ENCODE assay signal across 22 cellular contexts in genomic region chr6:18579869-18580268, GRCh38.
DNase-seq lines count a peak whose midpoint lies in the region; ATAC-seq, FAIRE-seq and TF ChIP-seq lines count a peak whose summit lies in the region.
"Had no signal": no experiment of that assay in that cellular context is flagged by ENCODE, and none has a peak within 500 bp of the region (broad histone marks: within the 10 kb centered on the region; RNA-seq: fewer than 3 reads in every experiment).

No MANE protein-coding gene starts in this region.

- no peak overlapping the region for H3K4me3 Mint-ChIP-seq in neural progenitor cell
- H3K4me3 Mint-ChIP-seq: CD4-positive, alpha-beta T cell; HFFc6; IgD-negative memory B cell had no signal

- H3K4me2 ChIP-seq in SK-N-SH: no peak overlapping the region
- H3K4me2 ChIP-seq in neural progenitor cell: no peak overlapping the region

- peak; percentile 80 for FAIRE-seq in endometrium (lab: Jason Lieb, UNC)
- FAIRE-seq: D721Med, G401.6, GM12892, GM18507, HepG2 had no signal

- H3K36me3 Mint-ChIP-seq in neural progenitor cell: no peaks in the 10 kb centered on the region
- H3K36me3 Mint-ChIP-seq: IgD-negative memory B cell had no signal

- H3K9me3 ChIP-seq in A673 (ENCODE audit: low read depth, low read length, poor library complexity, severe bottlenecking) (no peaks in the 10 kb centered on the region), SK-N-SH (no peaks in the 10 kb centered on the region), neural progenitor cell (ENCODE audit: low read depth) (no peaks in the 10 kb centered on the region), left lung (no peaks in the 10 kb centered on the region)
- H3K9me3 ChIP-seq: Caco-2 had no signal

- TF ChIP-seq EP300 in SK-N-SH (IDR thresholded peaks at IDR 0.05; ENCODE audit: borderline replicate concordance in 1 of 2, low read depth in 1 of 2, low read length in 1 of 2): peak in 1 of 2 experiments; percentile 90; a peak in 2 of 4 replicates

- peaks cover 37% of the 10 kb centered on the region for H3K4me1 ChIP-seq in A673 (ENCODE audit: insufficient read depth, low read length, poor library complexity, severe bottlenecking)
- peaks cover 3 to 11% of the 10 kb centered on the region in 2 experiments; a peak in 3 of 4 replicates for H3K4me1 ChIP-seq in SK-N-SH (ENCODE audit: control insufficient read depth in 1 of 2, insufficient read depth in 2 of 2, low read depth in 1 of 2, low read length in 1 of 2)
- H3K4me1 ChIP-seq in neural progenitor cell: no peaks in the 10 kb centered on the region
- no peaks in the 10 kb centered on the region for H3K4me1 ChIP-seq in left lung
- H3K4me1 ChIP-seq: Caco-2 had no signal

- TF ChIP-seq RAD21 in SK-N-SH (IDR thresholded peaks at IDR 0.05; ENCODE audit: low read length): no peak

- no peaks in the 10 kb centered on the region for H3F3A ChIP-seq in SK-N-SH (replicated peaks; ENCODE audit: insufficient read depth)
- H3F3A ChIP-seq in neural progenitor cell (ENCODE audit: low read depth): no peaks in the 10 kb centered on the region

- H3K9me2 ChIP-seq in SK-N-SH: no peaks in the 10 kb centered on the region

- TF ChIP-seq CTCF in A673 (conservative IDR thresholded peaks at IDR 0.05; ENCODE audit: low read depth, low read length) (no peak), SK-N-SH (IDR thresholded peaks at IDR 0.05) (no peak), neural progenitor cell (IDR thresholded peaks at IDR 0.05) (no peak), left lung (IDR thresholded peaks at IDR 0.05) (no peak)

- H3K4me1 Mint-ChIP-seq in neural progenitor cell: peaks cover 18% of the 10 kb centered on the region

- H3K27ac Mint-ChIP-seq in neural progenitor cell: no peak overlapping the region
- H3K27ac Mint-ChIP-seq: CD4-positive, alpha-beta T cell; HFFc6; IgD-negative memory B cell had no signal

- ATAC-seq in left lung: no peak
- ATAC-seq in GM19023 (IDR thresholded peaks at IDR 0.05; ENCODE audit: unreplicated experiment): no peak
- ATAC-seq: HCT116, HepG2 had no signal

- no peak overlapping the region for H3K4me3 ChIP-seq in A673 (ENCODE audit: low read depth, low read length, poor library complexity, severe bottlenecking)
- no peak overlapping the region for H3K4me3 ChIP-seq in SK-N-SH (ENCODE audit: low read depth in 2 of 2, low read length in 1 of 2)
- no peak overlapping the region for H3K4me3 ChIP-seq in neural progenitor cell
- H3K4me3 ChIP-seq in left lung: no peak overlapping the region

- H3K9ac ChIP-seq in SK-N-SH: no peak overlapping the region
- H3K9ac ChIP-seq in neural progenitor cell: no peak overlapping the region

- H3K27me3 Mint-ChIP-seq in neural progenitor cell (ENCODE audit: insufficient read depth, low read depth): peaks cover 6% of the 10 kb centered on the region

- no peaks in the 10 kb centered on the region for H4K20me1 ChIP-seq in SK-N-SH (ENCODE audit: insufficient read depth)
- no peaks in the 10 kb centered on the region for H4K20me1 ChIP-seq in neural progenitor cell (ENCODE audit: low read depth)

- POLR2A ChIA-PET in A673 (lab: Charles Lee; ENCODE audit: low non-redundant PET) (no interaction called here), SK-N-SH (lab: Yijun Ruan, JAX) (no interaction called here)

- no peaks in the 10 kb centered on the region for H3K27me3 ChIP-seq in A673 (replicated peaks; ENCODE audit: insufficient read depth, low read depth, low read length, poor library complexity)
- no peaks in the 10 kb centered on the region for H3K27me3 ChIP-seq in SK-N-SH (ENCODE audit: insufficient read depth)
- H3K27me3 ChIP-seq in neural progenitor cell: no peaks in the 10 kb centered on the region
- H3K27me3 ChIP-seq in left lung: no peaks in the 10 kb centered on the region

- H3K36me3 ChIP-seq in A673 (ENCODE audit: insufficient read depth, low read length, poor library complexity, severe bottlenecking) (no peaks in the 10 kb centered on the region), SK-N-SH (replicated peaks in 1 of 2; ENCODE audit: control insufficient read depth in 1 of 2, insufficient read depth in 2 of 2, low read length in 1 of 2) (no peaks in the 10 kb centered on the region), neural progenitor cell (no peaks in the 10 kb centered on the region), left lung (no peaks in the 10 kb centered on the region)

- H3K9me3 Mint-ChIP-seq in neural progenitor cell: peaks cover 3% of the 10 kb centered on the region
- H3K9me3 Mint-ChIP-seq: CD4-positive, alpha-beta T cell; HFFc6 had no signal

- DNase-seq in A673 (ENCODE audit: low spot score): peak; percentile 91
- peak; percentile 20 for DNase-seq in SK-N-SH
- no peak for DNase-seq in neural progenitor cell (ENCODE audit: low spot score)
- DNase-seq in left lung: no peak
- no peak for DNase-seq in NCI-H69 (lab: John Stamatoyannopoulos, UW)
- DNase-seq: 8988T; AML-193; Caco-2; CD4-positive, alpha-beta T cell; GOT3; H7; HFFc6 had no signal

- H3K27ac ChIP-seq in A673 (ENCODE audit: low read depth, low read length, poor library complexity, severe bottlenecking): peak overlapping the region; percentile 85
- H3K27ac ChIP-seq in SK-N-SH (ENCODE audit: low read depth in 2 of 2, low read length in 1 of 2): no peak overlapping the region; a peak in 1 of 4 replicates
- no peak overlapping the region for H3K27ac ChIP-seq in neural progenitor cell
- no peak overlapping the region for H3K27ac ChIP-seq in left lung
- H3K27ac ChIP-seq: C4-2B had no signal

- no peak overlapping the region for H2AFZ ChIP-seq in SK-N-SH (ENCODE audit: low read depth)
- H2AFZ ChIP-seq in neural progenitor cell (replicated peaks): peak overlapping the region; percentile 31

- WGBS in SK-N-SH (ENCODE audit: low lambda C conversion rate): 0% methylated on average over 1 of the region's 1 CpG

- H3K79me2 ChIP-seq in SK-N-SH (ENCODE audit: insufficient read depth): no peaks in the 10 kb centered on the region
- H3K79me2 ChIP-seq in neural progenitor cell (ENCODE audit: low read depth): no peaks in the 10 kb centered on the region

- CTCF ChIA-PET in A673 (lab: Charles Lee): no interaction called here
- CTCF ChIA-PET in SK-N-SH (lab: Yijun Ruan, JAX): interaction anchor here (1.7 to 2.5 kb wide), 2 partner anchors 16 kb away, joined by 9 to 15 read pairs; no protein-coding TSS in a partner anchor

- no TSS peak for BruUV-seq in A673 (replicated peaks; lab: Mats Ljungman, UMichigan)

- intact Hi-C loops in A673 (cut with micrococcal nuclease; ENCODE audit: unreplicated experiment): no loop called here
- intact Hi-C loops in left lung (cut with DNase I): no loop called here

TF ChIP-seq in SK-N-SH, 30 proteins besides CTCF, POLR2A, EP300 and RAD21:
- TF ChIP-seq NRF1 (IDR thresholded peaks at IDR 0.05; ENCODE audit: low read depth, low read length) (no peak), RCOR1 (IDR thresholded peaks at IDR 0.05; ENCODE audit: low read length) (peak; percentile 99), JUND (IDR thresholded peaks at IDR 0.05) (no peak), CHD2 (IDR thresholded peaks at IDR 0.05; ENCODE audit: low read length, partially characterized antibody) (peak; percentile 72), FOXM1 (IDR thresholded peaks at IDR 0.05; ENCODE audit: low read depth) (no peak), TEAD4 (IDR thresholded peaks at IDR 0.05; ENCODE audit: borderline replicate concordance, insufficient read depth) (peak; percentile 52; the same call in 1 of the 2 replicates), TAF1 (IDR thresholded peaks at IDR 0.05; ENCODE audit: borderline replicate concordance, low read depth, low read length) (no peak), FOXJ3 (CRISPR knock-in tag; IDR thresholded peaks at IDR 0.05) (0 out of 2 replicates have a peak, but pooled peaks have one; percentile 39), TCF12 (IDR thresholded peaks at IDR 0.05) (peak; percentile 53), GATA2 (CRISPR knock-in tag; IDR thresholded peaks at IDR 0.05) (peak; percentile 70), POLR2AphosphoS5 (IDR thresholded peaks at IDR 0.05; ENCODE audit: low read depth, low read length) (0 out of 2 replicates have a peak, but pooled peaks have one; percentile 37)
TF ChIP-seq in SK-N-SH: peak in this region for 7.

Comparison
In these comparisons a context has a peak if more than half of its experiments do, and no peak if none do; other contexts are left out.
1. DNase-seq: peak in A673 (single experiment) and SK-N-SH (single experiment); none in neural progenitor cell (single experiment), left lung (0 of 2) and NCI-H69 (single experiment).